12 cellular contexts compared by ENCODE assay signal in the genomic region with DNA sequence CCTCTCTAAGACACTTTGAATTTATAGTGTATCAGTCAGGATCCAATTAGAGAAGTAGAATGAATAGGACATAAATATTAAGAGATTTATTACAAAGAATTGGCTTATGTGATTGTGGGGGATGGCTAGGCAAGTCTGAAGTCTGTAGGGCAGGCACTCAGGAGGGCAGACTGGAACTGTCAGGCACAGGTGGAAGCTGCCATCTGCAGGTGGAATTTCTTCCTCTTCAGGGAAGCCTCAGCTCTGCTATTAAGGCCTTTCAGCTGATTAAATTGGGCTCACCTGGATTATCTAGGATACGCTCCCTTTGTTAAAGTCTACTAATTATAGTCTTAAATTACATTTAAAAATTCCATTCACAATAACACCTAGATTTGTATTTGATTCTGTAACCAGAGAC.
DNase-seq lines count a peak whose midpoint lies in the region; TF ChIP-seq lines count a peak whose summit lies in the region.
"Had no signal": no experiment of that assay in that cellular context is flagged by ENCODE, and none has a peak within 500 bp of the region (broad histone marks: within the 10 kb centered on the region; RNA-seq: fewer than 3 reads in every experiment).

No MANE protein-coding gene starts in this region.

- DNase-seq in ACHN = peak; percentile 6
- DNase-seq in GM12865 (ENCODE audit: low read depth) = peak; percentile 18
- peak; percentile 38 for DNase-seq in NCI-H526 treated with DMSO at 0.1 percent for 48 hours (lab: John Stamatoyannopoulos, UW)
- DNase-seq in cerebellar cortex (ENCODE audit: low spot score) = peak; percentile 17
- DNase-seq in activated effector memory CD4-positive, alpha-beta T cell treated with Interleukin-2 at 50 U/mL for 16 hours = no peak
- no peak for DNase-seq in AG08396 (ENCODE audit: low spot score)
- no peak for DNase-seq in Kasumi-1 (lab: John Stamatoyannopoulos, UW)
- no peak for DNase-seq in activated T-cell treated with anti-CD3 and anti-CD28 coated beads, Interleukin-2, amount 50 U/mL, for 48 hours
- DNase-seq: activated naive CD4-positive, alpha-beta T cell treated with anti-CD3 and anti-CD28 coated beads, Interleukin-2, amount 10 ng/mL, durations not matched to agents 7 days and 5 days; C1 segment of cervical spinal cord had no signal

- no peak for TF ChIP-seq CTCF in GM12865 (IDR thresholded peaks at IDR 0.05; ENCODE audit: insufficient read depth, low read depth, low read length, missing control alignments)

- no peak overlapping the region for H3K4me3 ChIP-seq in GM12865 (ENCODE audit: low read depth, low read length)
- H3K4me3 ChIP-seq: lung, suprapubic skin had no signal

- in situ Hi-C loops in ACHN (cut with HindIII; ENCODE audit: low pct_ligation_motif_present, low pct_unique_long_range_greater_than_20kb, low sequenced_read_pairs) = no loop called here

Comparison
In these comparisons a context has a peak if more than half of its experiments do, and no peak if none do; other contexts are left out.
1. DNase-seq: peak in ACHN (single experiment), GM12865 (single experiment), NCI-H526 treated with DMSO at 0.1 percent for 48 hours (single experiment) and cerebellar cortex (single experiment); none in activated effector memory CD4-positive, alpha-beta T cell treated with Interleukin-2 at 50 U/mL for 16 hours (single experiment), AG08396 (single experiment), Kasumi-1 (0 of 2) and activated T-cell treated with anti-CD3 and anti-CD28 coated beads, Interleukin-2, amount 50 U/mL, for 48 hours (0 of 2).